In the genomic region with DNA sequence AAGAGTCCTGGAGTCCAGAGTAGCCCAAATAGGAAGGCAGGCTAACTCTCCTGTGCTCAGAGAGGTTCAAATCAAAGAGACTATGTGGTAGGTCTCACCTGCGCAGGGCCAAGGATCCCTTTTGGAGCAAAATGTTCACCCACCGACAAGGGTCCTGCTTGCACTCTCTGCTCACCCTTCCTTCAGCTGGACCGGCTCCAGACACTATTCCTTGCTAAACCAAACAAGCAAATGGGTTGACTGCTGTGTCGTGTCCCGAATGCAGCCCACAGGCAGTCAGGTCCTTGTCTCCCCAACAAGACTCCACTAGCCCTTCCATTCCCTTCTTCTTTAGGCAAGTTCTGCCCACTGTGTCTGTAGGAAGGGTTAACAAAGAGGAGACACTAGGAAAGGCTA, we compare ENCODE assay signal across 8 cellular contexts.
DNase-seq lines count a peak whose midpoint lies in the region; TF ChIP-seq lines count a peak whose summit lies in the region.

No MANE protein-coding gene starts in this region.

- H3K9me3 ChIP-seq in HUES48 (ENCODE audit: control insufficient read depth, insufficient read depth, low read length) = no peaks in the 10 kb centered on the region

- H3K4me1 Mint-ChIP-seq in nephron progenitor cell = no peaks in the 10 kb centered on the region

- peak overlapping the region; percentile 89 for H3K27ac ChIP-seq in HUES48 (ENCODE audit: low read depth, low read length)
- peak overlapping the region; percentile 34 for H3K27ac ChIP-seq in cingulate gyrus (ENCODE audit: low read depth, low read length)

- H3K27me3 ChIP-seq in HUES48 (ENCODE audit: control insufficient read depth, insufficient read depth, low read length) = no peaks in the 10 kb centered on the region

- TF ChIP-seq CTCF in nephron progenitor cell (IDR thresholded peaks at IDR 0.05) = no peak

- H3K36me3 Mint-ChIP-seq in nephron progenitor cell (ENCODE audit: low read depth) = peaks cover 7% of the 10 kb centered on the region

- H3K4me1 ChIP-seq in HUES48 (ENCODE audit: control insufficient read depth, insufficient read depth, low read length) = no peaks in the 10 kb centered on the region

- H3K27me3 Mint-ChIP-seq in nephron progenitor cell (ENCODE audit: low read depth, poor library complexity) = peaks cover 3% of the 10 kb centered on the region

- peaks cover 56% of the 10 kb centered on the region for H3K9me3 Mint-ChIP-seq in nephron progenitor cell

- H3K27ac Mint-ChIP-seq in nephron progenitor cell = no peak overlapping the region

- 0 out of 2 replicates have a peak, but pooled peaks cover 3% of the 10 kb centered on the region for H3K36me3 ChIP-seq in HUES48 (ENCODE audit: control insufficient read depth, insufficient read depth, low read length)

- peak overlapping the region; percentile 83 for H3K9ac ChIP-seq in HUES48 (ENCODE audit: low read depth, low read length)

- H3K4me3 Mint-ChIP-seq in nephron progenitor cell = peak overlapping the region; percentile 86

- peak overlapping the region; percentile 94 for H3K4me3 ChIP-seq in HUES48 (ENCODE audit: low read depth, low read length)

- peak; percentile 62 for DNase-seq in NCI-H2227 treated with DMSO at 0.1 percent for 48 hours (lab: John Stamatoyannopoulos, UW)
- DNase-seq in NCI-H2227 (lab: John Stamatoyannopoulos, UW; ENCODE audit: unreplicated experiment) = no peak
- DNase-seq in nephron progenitor cell = no peak
- DNase-seq in stimulated activated CD8-positive, alpha-beta memory T cell treated with anti-CD3 and anti-CD28 coated beads, Interleukin-4, amount 100 ng/mL, for 48 hours = no peak
- no peak for DNase-seq in AG08395 (ENCODE audit: low spot score)
- DNase-seq in NCI-H2107 treated with DMSO at 0.1 percent for 48 hours (lab: John Stamatoyannopoulos, UW; ENCODE audit: unreplicated experiment) = no peak
